In genomic region chr12:80834724-80835123, GRCh38 we compare ENCODE assay signal across 33 cellular contexts.
"Had no signal": no experiment of that assay in that cellular context is flagged by ENCODE, and none has a peak within 500 bp of the region (broad histone marks: within the 10 kb centered on the region; RNA-seq: fewer than 3 reads in every experiment).

No MANE protein-coding gene starts in this region.

- H3K36me3 ChIP-seq: adrenal gland, cardiac muscle cell had no signal

- H3K9me3 Mint-ChIP-seq: activated B cell treated with CpG ODN at 0.5 μM for 24 hours; activated CD4-positive, alpha-beta T cell treated with anti-CD3 and anti-CD28 coated beads, Interleukin-2, amount 10 ng/mL, durations not matched to agents 24 days and 14 days; activated naive CD4-positive, alpha-beta T cell treated with anti-CD3 and anti-CD28 coated beads for 36 hours; activated T-helper 1 cell treated with anti-CD3 and anti-CD28 coated beads, Interleukin-12 subunit alpha, Interleukin-12 subunit beta, Interleukin-2, Interleukin-4 antibody, amounts not matched to agents 30 ng/mL and 10 ng/mL and 1 ng/mL, durations not matched to agents 14 hours and 24 hours and 36 hours; brain had no signal

- H3K27ac Mint-ChIP-seq: activated B cell treated with CpG ODN at 0.5 μM for 24 hours; activated CD4-positive, alpha-beta memory T cell treated with anti-CD3 and anti-CD28 coated beads for 36 hours; activated CD4-positive, alpha-beta T cell treated with anti-CD3 and anti-CD28 coated beads, Interleukin-2, amount 10 ng/mL, durations not matched to agents 24 days and 14 days; activated CD8-positive, alpha-beta T cell treated with anti-CD3 and anti-CD28 coated beads for 36 hours; activated naive CD4-positive, alpha-beta T cell treated with anti-CD3 and anti-CD28 coated beads for 36 hours; activated naive CD4-positive, alpha-beta T cell treated with anti-CD3 and anti-CD28 coated beads, Interleukin-2, amount 50 U/mL, for 72 hours; activated naive CD8-positive, alpha-beta T cell treated with anti-CD3 and anti-CD28 coated beads for 36 hours; activated T-cell treated with anti-CD3 and anti-CD28 coated beads, Interleukin-2, amount 50 U/mL, for 72 hours; activated T-helper 1 cell treated with anti-CD3 and anti-CD28 coated beads, Interleukin-12 subunit alpha, Interleukin-12 subunit beta, Interleukin-2, Interleukin-4 antibody, amounts not matched to agents 30 ng/mL and 10 ng/mL and 1 ng/mL, durations not matched to agents 14 hours and 24 hours and 36 hours; activated T-helper 17 cell treated with anti-CD3 and anti-CD28 coated beads, Interleukin-2, amount 50 U/mL, for 72 hours; brain; T-cell; T-helper 17 cell had no signal

- H3K4me3 ChIP-seq: adrenal gland, cardiac muscle cell had no signal

- H3K27ac ChIP-seq: adrenal gland, cardiac muscle cell, VCaP had no signal

- H3K27me3 Mint-ChIP-seq: activated B cell treated with CpG ODN at 0.5 μM for 24 hours; activated CD4-positive, alpha-beta memory T cell treated with anti-CD3 and anti-CD28 coated beads for 36 hours; activated CD4-positive, alpha-beta T cell treated with anti-CD3 and anti-CD28 coated beads, Interleukin-2, amount 10 ng/mL, durations not matched to agents 24 days and 14 days; activated CD8-positive, alpha-beta T cell treated with anti-CD3 and anti-CD28 coated beads for 36 hours; activated naive CD8-positive, alpha-beta T cell treated with anti-CD3 and anti-CD28 coated beads for 36 hours; activated T-helper 17 cell treated with anti-CD3 and anti-CD28 coated beads, Interleukin-2, amount 50 U/mL, for 72 hours; brain; central memory CD8-positive, alpha-beta T cell; T-cell; T-helper 17 cell had no signal

- DNase-seq: activated B cell treated with CpG ODN at 0.5 μM for 24 hours; activated CD4-positive, alpha-beta memory T cell treated with anti-CD3 and anti-CD28 coated beads for 36 hours; activated CD4-positive, alpha-beta T cell treated with anti-CD3 and anti-CD28 coated beads for 4 hours; activated CD4-positive, alpha-beta T cell treated with anti-CD3 and anti-CD28 coated beads, Interleukin-2, amount 10 ng/mL, durations not matched to agents 24 days and 14 days; activated CD4-positive, alpha-beta T cell treated with anti-CD3 and anti-CD28 coated beads, Interleukin-2, amount 50 U/mL, for 1 hour; activated CD4-positive, alpha-beta T cell treated with anti-CD3 and anti-CD28 coated beads, Interleukin-2, amount 50 U/mL, for 4 hours; activated CD4-positive, CD25-positive, alpha-beta regulatory T cell treated with anti-CD3 and anti-CD28 coated beads, Interleukin-2, amount 50 U/mL, for 72 hours; activated CD8-positive, alpha-beta memory T cell treated with anti-CD3 and anti-CD28 coated beads, Interleukin-2, amount 50 U/mL, for 4 hours; activated CD8-positive, alpha-beta T cell treated with anti-CD3 and anti-CD28 coated beads for 36 hours; activated effector memory CD4-positive, alpha-beta T cell treated with anti-CD3 and anti-CD28 coated beads, Interleukin-2, amount 50 U/mL, for 16 hours; activated gamma-delta T cell treated with Interleukin-2 at 50 U/mL for 16 hours; activated naive CD4-positive, alpha-beta T cell; activated naive CD4-positive, alpha-beta T cell treated with anti-CD3 and anti-CD28 coated beads for 36 hours; activated naive CD4-positive, alpha-beta T cell treated with anti-CD3 and anti-CD28 coated beads, Interleukin-2, amount 50 U/mL, for 16 hours; activated naive CD8-positive, alpha-beta T cell treated with anti-CD3 and anti-CD28 coated beads for 36 hours; activated T-cell treated with anti-CD3 and anti-CD28 coated beads for 4 hours; activated T-cell treated with anti-CD3 and anti-CD28 coated beads, Interleukin-2, amount 50 U/mL, for 1 hour; activated T-cell treated with anti-CD3 and anti-CD28 coated beads, Interleukin-2, amount 50 U/mL, for 4 hours; activated T-cell treated with anti-CD3 and anti-CD28 coated beads, Interleukin-2, amount 50 U/mL, for 72 hours; adrenal gland; amniotic stem cell; aorta; caudate nucleus; cerebellar nuclear complex; T-cell; T-helper 17 cell had no signal

- H3K36me3 Mint-ChIP-seq: activated CD4-positive, alpha-beta memory T cell treated with anti-CD3 and anti-CD28 coated beads for 36 hours; activated naive CD4-positive, alpha-beta T cell treated with anti-CD3 and anti-CD28 coated beads, Interleukin-2, amount 50 U/mL, for 72 hours; activated naive CD8-positive, alpha-beta T cell treated with anti-CD3 and anti-CD28 coated beads for 36 hours; T-cell had no signal

- H3K4me1 Mint-ChIP-seq: activated B cell treated with CpG ODN at 0.5 μM for 24 hours; activated CD4-positive, alpha-beta T cell treated with anti-CD3 and anti-CD28 coated beads, Interleukin-2, amount 10 ng/mL, durations not matched to agents 24 days and 14 days; activated naive CD8-positive, alpha-beta T cell treated with anti-CD3 and anti-CD28 coated beads for 36 hours; activated T-helper 17 cell treated with anti-CD3 and anti-CD28 coated beads, Interleukin-2, amount 50 U/mL, for 72 hours; central memory CD8-positive, alpha-beta T cell; T-cell; T-helper 17 cell had no signal

- H3K4me3 Mint-ChIP-seq: activated B cell treated with CpG ODN at 0.5 μM for 24 hours; activated CD4-positive, alpha-beta memory T cell treated with anti-CD3 and anti-CD28 coated beads for 36 hours; activated CD4-positive, alpha-beta T cell treated with anti-CD3 and anti-CD28 coated beads, Interleukin-2, amount 10 ng/mL, durations not matched to agents 24 days and 14 days; activated CD8-positive, alpha-beta T cell treated with anti-CD3 and anti-CD28 coated beads for 36 hours; activated naive CD4-positive, alpha-beta T cell treated with anti-CD3 and anti-CD28 coated beads for 36 hours; activated naive CD8-positive, alpha-beta T cell treated with anti-CD3 and anti-CD28 coated beads for 36 hours; activated T-cell treated with anti-CD3 and anti-CD28 coated beads, Interleukin-2, amount 50 U/mL, for 4 hours; activated T-cell treated with anti-CD3 and anti-CD28 coated beads, Interleukin-2, amount 50 U/mL, for 72 hours; activated T-helper 1 cell treated with anti-CD3 and anti-CD28 coated beads, Interleukin-12 subunit alpha, Interleukin-12 subunit beta, Interleukin-2, Interleukin-4 antibody, amounts not matched to agents 30 ng/mL and 10 ng/mL and 1 ng/mL, durations not matched to agents 14 hours and 24 hours and 36 hours; activated T-helper 17 cell treated with anti-CD3 and anti-CD28 coated beads, Interleukin-2, amount 50 U/mL, for 72 hours; brain; central memory CD8-positive, alpha-beta T cell; T-cell; T-helper 17 cell had no signal

- H3K4me1 ChIP-seq: adrenal gland had no signal

- H3K9me3 ChIP-seq: adrenal gland had no signal

- H3K27me3 ChIP-seq: adrenal gland, cardiac muscle cell had no signal
